In the genomic region with DNA sequence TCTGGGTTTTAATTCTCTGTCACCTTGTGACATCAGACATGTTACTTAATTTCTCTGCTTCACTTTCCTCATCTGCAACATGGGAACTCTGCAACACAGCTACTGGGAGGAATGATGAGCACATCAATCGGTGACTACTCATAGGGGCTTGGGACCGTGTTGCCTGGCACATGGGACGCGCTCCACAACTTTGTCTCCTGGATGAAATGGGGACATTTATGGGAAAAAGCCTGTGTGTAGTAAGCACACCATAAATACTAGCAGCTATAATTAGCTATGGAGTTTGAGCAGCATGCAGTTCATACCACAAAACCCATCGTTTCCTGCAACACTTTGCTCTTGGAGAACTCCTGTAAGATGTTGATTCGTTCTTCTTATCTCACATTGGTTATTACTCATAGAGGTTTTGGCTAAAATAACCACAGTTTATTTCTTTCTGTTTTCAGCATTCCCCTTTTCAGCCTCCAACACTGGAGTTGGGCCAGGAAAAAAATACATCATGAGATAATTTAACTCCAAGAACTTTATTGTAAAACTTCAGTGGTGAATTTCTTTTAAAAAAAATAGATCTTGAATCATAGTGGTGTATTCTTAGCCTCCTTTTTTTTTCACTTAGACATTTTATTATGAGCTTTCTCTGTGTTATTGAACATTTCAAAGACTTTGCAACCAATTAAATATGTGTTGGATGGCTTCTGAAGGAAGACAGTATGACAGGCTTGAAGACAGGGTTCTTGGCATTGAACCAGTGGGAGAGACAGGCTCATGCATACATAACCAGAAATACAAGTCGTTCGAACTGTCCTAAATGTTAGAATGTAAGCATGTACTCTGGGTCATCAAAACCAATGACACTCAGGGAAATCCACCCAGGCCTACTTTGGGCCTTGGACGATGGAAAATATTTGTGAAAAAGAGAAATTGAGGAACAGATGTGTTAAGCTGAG, we compare ENCODE assay signal across 8 cellular contexts.
DNase-seq lines count a peak whose midpoint lies in the region; ATAC-seq and TF ChIP-seq lines count a peak whose summit lies in the region.

No MANE protein-coding gene starts in this region.

- no peak overlapping the region for H3K4me3 ChIP-seq in left ventricle myocardium inferior
- no peak overlapping the region for H3K4me3 ChIP-seq in stomach
- no peak overlapping the region for H3K4me3 ChIP-seq in OCI-LY7 (ENCODE audit: low read depth, low read length, poor library complexity, severe bottlenecking)

- peak; percentile 89 for DNase-seq in Daoy (ENCODE audit: low read depth)
- peak; percentile 64 for DNase-seq in activated CD8-positive, alpha-beta T cell treated with anti-CD3 and anti-CD28 coated beads for 36 hours
- no peak for DNase-seq in left ventricle myocardium inferior
- DNase-seq in stomach, result no peak
- no peak for DNase-seq in NCI-H2171 treated with DMSO at 0.1 percent for 48 hours (lab: John Stamatoyannopoulos, UW)
- DNase-seq in COR-L47 (lab: John Stamatoyannopoulos, UW), result no peak
- DNase-seq in OCI-LY7 (ENCODE audit: low spot score), result no peak

- H3K4me1 Mint-ChIP-seq in activated CD8-positive, alpha-beta T cell treated with anti-CD3 and anti-CD28 coated beads for 36 hours (ENCODE audit: low read depth), result peaks cover 95% of the 10 kb centered on the region

- no peak overlapping the region for H3K4me2 ChIP-seq in OCI-LY7 (ENCODE audit: low read length)

- peaks cover 5% of the 10 kb centered on the region for H3K9me3 Mint-ChIP-seq in activated CD8-positive, alpha-beta T cell treated with anti-CD3 and anti-CD28 coated beads for 36 hours

- POLR2A ChIA-PET in activated CD8-positive, alpha-beta T cell treated with anti-CD3 and anti-CD28 coated beads for 36 hours (lab: Charles Lee), result interaction anchor here (0.6 to 2.2 kb wide), 11 partner anchors 9 to 245 kb away, joined by 3 to 11 read pairs (median 4); no protein-coding TSS in a partner anchor
- POLR2A ChIA-PET in OCI-LY7 (lab: Charles Lee), result interaction anchor here (1.5 kb wide), 1 partner anchor 10 kb away, joined by 3 read pairs; no protein-coding TSS in a partner anchor

- BruUV-seq in OCI-LY7 (replicated peaks; lab: Mats Ljungman, UMichigan), result no TSS peak

- H3K9me3 ChIP-seq in left ventricle myocardium inferior (replicated peaks), result no peaks in the 10 kb centered on the region
- no peaks in the 10 kb centered on the region for H3K9me3 ChIP-seq in stomach
- no peaks in the 10 kb centered on the region for H3K9me3 ChIP-seq in OCI-LY7 (ENCODE audit: low read length)

- H3K4me3 Mint-ChIP-seq in activated CD8-positive, alpha-beta T cell treated with anti-CD3 and anti-CD28 coated beads for 36 hours, result peak overlapping the region; percentile 41

- no peak overlapping the region for H2AFZ ChIP-seq in OCI-LY7 (ENCODE audit: low read length)

- ATAC-seq in HG03432 (IDR thresholded peaks at IDR 0.05; ENCODE audit: unreplicated experiment), result peak; percentile 38
- ATAC-seq in activated CD8-positive, alpha-beta T cell treated with anti-CD3 and anti-CD28 coated beads for 36 hours, result peak; percentile 57

- H4K20me1 ChIP-seq in OCI-LY7 (ENCODE audit: insufficient read depth, low read length), result no peaks in the 10 kb centered on the region

- intact Hi-C loops in activated CD8-positive, alpha-beta T cell treated with anti-CD3 and anti-CD28 coated beads for 36 hours (cut with micrococcal nuclease), result loop anchor here (2.0 kb wide), 1 partner anchor 29 kb away; no protein-coding TSS in a partner anchor
- intact Hi-C loops in left ventricle myocardium inferior (cut with micrococcal nuclease), result no loop called here
- intact Hi-C loops in stomach (cut with DNase I; ENCODE audit: low total_unique reads), result no loop called here
- intact Hi-C loops in OCI-LY7 (cut with micrococcal nuclease; ENCODE audit: unreplicated experiment), result no loop called here

- H3K4me1 ChIP-seq in left ventricle myocardium inferior, result peaks cover 41% of the 10 kb centered on the region
- H3K4me1 ChIP-seq in stomach, result peaks cover 7 to 40% (median 21%) of the 10 kb centered on the region in 4 donors
- H3K4me1 ChIP-seq in OCI-LY7 (ENCODE audit: insufficient read depth, low read length, poor library complexity, severe bottlenecking), result no peaks in the 10 kb centered on the region

- no peaks in the 10 kb centered on the region for H3K9me2 ChIP-seq in OCI-LY7 (ENCODE audit: insufficient read depth, low read length)

- peak overlapping the region; percentile 55 for H3K27ac ChIP-seq in left ventricle myocardium inferior (replicated peaks)
- peak overlapping the region; percentile 16 to 80 (median 74) for H3K27ac ChIP-seq in stomach
- H3K27ac ChIP-seq in OCI-LY7 (ENCODE audit: low read depth, low read length, poor library complexity, severe bottlenecking), result no peak overlapping the region

- H3K27me3 Mint-ChIP-seq in activated CD8-positive, alpha-beta T cell treated with anti-CD3 and anti-CD28 coated beads for 36 hours, result no peaks in the 10 kb centered on the region

- 33 to 61% (median 45%) methylated on average over 9 of the region's 9 CpGs for WGBS in stomach, 5 donors

- no peak for TF ChIP-seq CTCF in activated CD8-positive, alpha-beta T cell treated with anti-CD3 and anti-CD28 coated beads for 36 hours (IDR thresholded peaks at IDR 0.05)
- TF ChIP-seq CTCF in left ventricle myocardium inferior (IDR thresholded peaks at IDR 0.05; ENCODE audit: borderline replicate concordance) (no peak), stomach (IDR thresholded peaks at IDR 0.05) (no peak), OCI-LY7 (conservative IDR thresholded peaks at IDR 0.05; ENCODE audit: low read length) (no peak)

- no peak for TF ChIP-seq POLR2A in stomach (IDR thresholded peaks at IDR 0.05)

- no peaks in the 10 kb centered on the region for H3K27me3 ChIP-seq in left ventricle myocardium inferior (ENCODE audit: low read depth)
- no peaks in the 10 kb centered on the region for H3K27me3 ChIP-seq in stomach

- CTCF ChIA-PET in activated CD8-positive, alpha-beta T cell treated with anti-CD3 and anti-CD28 coated beads for 36 hours (lab: Charles Lee), result interaction anchor here (0.7 to 5.7 kb wide), 16 partner anchors 9 to 101 kb away, joined by 3 to 28 read pairs (median 4); no protein-coding TSS in a partner anchor
- CTCF ChIA-PET in OCI-LY7 (lab: Charles Lee; ENCODE audit: unreplicated experiment), result interaction anchor here (0.6 kb wide), 1 partner anchor 331 kb away, joined by 3 read pairs; no protein-coding TSS in a partner anchor

- H3K36me3 ChIP-seq in left ventricle myocardium inferior (peaks cover 13% of the 10 kb centered on the region), stomach (peaks cover 0 to 8% (median 3%) of the 10 kb centered on the region in 4 donors), OCI-LY7 (ENCODE audit: insufficient read depth, low read length) (no peaks in the 10 kb centered on the region)

- H3K79me2 ChIP-seq in OCI-LY7 (ENCODE audit: insufficient read depth, low read depth, low read length), result no peaks in the 10 kb centered on the region

- H3K36me3 Mint-ChIP-seq in activated CD8-positive, alpha-beta T cell treated with anti-CD3 and anti-CD28 coated beads for 36 hours (ENCODE audit: low read depth), result peaks cover 75% of the 10 kb centered on the region

- no peak for TF ChIP-seq EP300 in stomach (IDR thresholded peaks at IDR 0.05)

- peak overlapping the region; percentile 95 for H3K27ac Mint-ChIP-seq in activated CD8-positive, alpha-beta T cell treated with anti-CD3 and anti-CD28 coated beads for 36 hours

Comparison
In these comparisons a context has a peak if more than half of its experiments do, and no peak if none do; other contexts are left out.
1. DNase-seq: peak in Daoy (single experiment) and activated CD8-positive, alpha-beta T cell treated with anti-CD3 and anti-CD28 coated beads for 36 hours (single experiment); none in left ventricle myocardium inferior (single experiment), stomach (single experiment), NCI-H2171 treated with DMSO at 0.1 percent for 48 hours (single experiment), COR-L47 (single experiment) and OCI-LY7 (single experiment).